ENCODE assay signal across 7 cellular contexts in the genomic region with DNA sequence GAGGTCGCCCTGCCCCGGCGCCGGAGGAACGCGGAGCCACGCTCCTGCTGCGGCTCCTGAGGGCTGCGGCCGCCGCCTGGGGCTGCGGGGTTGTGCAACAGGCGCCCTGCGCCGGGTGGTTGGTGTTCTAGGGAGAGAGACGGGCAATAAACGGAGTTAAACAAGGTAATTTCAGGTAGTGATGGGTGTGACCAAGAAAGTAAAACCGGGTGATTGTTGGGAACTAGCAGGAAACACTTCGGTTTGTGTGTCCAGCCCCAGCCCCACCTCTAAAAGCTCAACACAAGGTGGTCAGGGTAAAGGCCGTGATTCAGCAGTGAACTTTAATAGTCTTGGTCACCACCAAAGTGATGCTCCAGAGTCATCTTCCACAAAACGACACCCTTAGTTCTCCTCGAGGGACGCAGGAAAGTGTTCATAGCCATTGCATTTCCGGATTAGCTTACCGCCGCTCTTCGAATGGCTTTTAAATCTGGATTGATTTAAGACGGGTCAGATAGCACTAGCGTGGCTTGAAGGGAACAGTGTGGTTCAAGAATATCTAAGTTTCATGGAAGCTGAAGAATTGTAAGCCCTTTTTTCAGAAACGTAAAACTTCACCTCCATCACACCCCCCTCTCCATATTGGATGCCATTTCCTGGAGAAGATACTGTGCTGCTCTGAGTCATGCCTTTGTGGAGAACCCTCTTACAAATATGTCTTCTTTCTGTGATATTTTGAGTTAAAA. TPM values are rescaled to one million over a fixed set of nuclear protein-coding genes. Genes with fewer than 3 reads are reported as not detected.
DNase-seq lines count a peak whose midpoint lies in the region; ATAC-seq and TF ChIP-seq lines count a peak whose summit lies in the region.

No MANE protein-coding gene starts in this region.

- peak overlapping the region; percentile 98 for H3K9ac ChIP-seq in SK-N-SH

- peak overlapping the region; percentile 100 for H3K27ac Mint-ChIP-seq in dendritic cell treated with granulocyte-macrophage colony-stimulating factor and Interleukin-4, amounts not matched to agents 40 ng/mL and 50 ng/mL, for 4 days

- CTCF ChIA-PET in SK-N-SH (lab: Yijun Ruan, JAX), result interaction anchor here (0.6 to 5.7 kb wide), 36 partner anchors 8 to 568 kb away, joined by 3 to 45 read pairs (median 4); partner anchors contain the start of genes ATP1B3 and GRK7

- H3K4me1 ChIP-seq in SK-N-SH (ENCODE audit: control insufficient read depth in 1 of 2, insufficient read depth in 2 of 2, low read depth in 1 of 2, low read length in 1 of 2) (peaks cover 13 to 15% of the 10 kb centered on the region in 2 experiments; a peak in 3 of 4 replicates), lung (ENCODE audit: control insufficient read depth in 2 of 2, insufficient read depth in 2 of 2, low read length in 2 of 2) (peaks cover 4 to 12% of the 10 kb centered on the region in 2 donors), thymus (ENCODE audit: control insufficient read depth, insufficient read depth, low read length) (peaks cover 9% of the 10 kb centered on the region)

- in situ Hi-C loops in G401 (cut with HindIII; ENCODE audit: low sequenced_read_pairs), result no loop called here
- in situ Hi-C loops in KBM-7 (cut with MboI; ENCODE audit: low pct_unique_long_range_greater_than_20kb, low sequenced_read_pairs), result no loop called here

- no peaks in the 10 kb centered on the region for H3F3A ChIP-seq in SK-N-SH (replicated peaks; ENCODE audit: insufficient read depth)

- POLR2A ChIA-PET in SK-N-SH (lab: Yijun Ruan, JAX), result interaction anchor here (0.6 to 1.7 kb wide), 4 partner anchors 12 to 138 kb away, joined by 3 to 9 read pairs (median 3); partner anchors contain the start of gene ATP1B3

- peak overlapping the region; percentile 99 for H3K4me3 Mint-ChIP-seq in dendritic cell treated with granulocyte-macrophage colony-stimulating factor and Interleukin-4, amounts not matched to agents 40 ng/mL and 50 ng/mL, for 4 days

- H4K20me1 ChIP-seq in SK-N-SH (ENCODE audit: insufficient read depth), result peaks cover 23% of the 10 kb centered on the region

- H3K4me1 Mint-ChIP-seq in dendritic cell treated with granulocyte-macrophage colony-stimulating factor and Interleukin-4, amounts not matched to agents 40 ng/mL and 50 ng/mL, for 4 days (ENCODE audit: low read depth), result peaks cover 46% of the 10 kb centered on the region

- peak; percentile 38 for DNase-seq in G401 (ENCODE audit: low spot score)
- peak; percentile 40 for DNase-seq in KBM-7
- DNase-seq in SK-N-SH, result peak; percentile 39
- no peak for DNase-seq in lung (ENCODE audit: low spot score)

- no peak for TF ChIP-seq RAD21 in SK-N-SH (IDR thresholded peaks at IDR 0.05; ENCODE audit: low read length)

- H3K36me3 ChIP-seq in SK-N-SH (replicated peaks in 1 of 2; ENCODE audit: control insufficient read depth in 1 of 2, insufficient read depth in 2 of 2, low read length in 1 of 2), result peaks cover 15 to 22% of the 10 kb centered on the region in 2 experiments
- H3K36me3 ChIP-seq in lung (ENCODE audit: control insufficient read depth in 2 of 2, insufficient read depth in 2 of 2, low read length in 2 of 2), result peaks cover 0 to 3% of the 10 kb centered on the region in 2 donors
- H3K36me3 ChIP-seq in thymus (ENCODE audit: control insufficient read depth, insufficient read depth), result no peaks in the 10 kb centered on the region

- H3K27ac ChIP-seq in SK-N-SH (ENCODE audit: low read depth in 2 of 2, low read length in 1 of 2), result peak overlapping the region; percentile 83 to 92
- peak overlapping the region; percentile 94 to 98 for H3K27ac ChIP-seq in lung (ENCODE audit: low read depth in 1 of 2, low read length in 1 of 2)
- peak overlapping the region; percentile 92 for H3K27ac ChIP-seq in thymus (ENCODE audit: low read depth)

- H3K9me2 ChIP-seq in SK-N-SH, result no peaks in the 10 kb centered on the region

- H3K4me3 ChIP-seq in SK-N-SH (ENCODE audit: low read depth in 2 of 2, low read length in 1 of 2) (peak overlapping the region; percentile 96 to 97), lung (peak overlapping the region; percentile 96), thymus (ENCODE audit: low read length) (peak overlapping the region; percentile 60)

- H3K4me2 ChIP-seq in SK-N-SH, result peak overlapping the region; percentile 73

- peaks cover 57% of the 10 kb centered on the region for H3K79me2 ChIP-seq in SK-N-SH (ENCODE audit: insufficient read depth)

- H3K27me3 ChIP-seq in SK-N-SH (ENCODE audit: insufficient read depth) (no peaks in the 10 kb centered on the region), lung (ENCODE audit: control insufficient read depth, insufficient read depth) (no peaks in the 10 kb centered on the region), thymus (ENCODE audit: control insufficient read depth, insufficient read depth) (no peaks in the 10 kb centered on the region)

- H3K36me3 Mint-ChIP-seq in dendritic cell treated with granulocyte-macrophage colony-stimulating factor and Interleukin-4, amounts not matched to agents 40 ng/mL and 50 ng/mL, for 4 days (ENCODE audit: low read depth), result peaks cover 25% of the 10 kb centered on the region

- H3K27me3 Mint-ChIP-seq in dendritic cell treated with granulocyte-macrophage colony-stimulating factor and Interleukin-4, amounts not matched to agents 40 ng/mL and 50 ng/mL, for 4 days, result no peaks in the 10 kb centered on the region

- 1% methylated on average over 30 of the region's 30 CpGs for WGBS in SK-N-SH (ENCODE audit: low lambda C conversion rate)
- WGBS in lung, 2 donors, result 0% methylated on average over 30 of the region's 30 CpGs
- WGBS in thymus, result under 1% methylated on average over 30 of the region's 30 CpGs

- no peaks in the 10 kb centered on the region for H3K9me3 ChIP-seq in SK-N-SH
- no peaks in the 10 kb centered on the region for H3K9me3 ChIP-seq in lung (ENCODE audit: control insufficient read depth in 2 of 2, insufficient read depth in 1 of 2, low read length in 1 of 2)
- no peaks in the 10 kb centered on the region for H3K9me3 ChIP-seq in thymus (ENCODE audit: control insufficient read depth)

- TF ChIP-seq CTCF in SK-N-SH (IDR thresholded peaks at IDR 0.05) (no peak), lung (IDR thresholded peaks at IDR 0.05; ENCODE audit: control extremely low read depth, extremely low read depth) (no peak)

- intact Hi-C loops in dendritic cell treated with granulocyte-macrophage colony-stimulating factor and Interleukin-4, amounts not matched to agents 40 ng/mL and 50 ng/mL, for 4 days (cut with micrococcal nuclease), result loop anchor here (1.0 to 10.0 kb wide), 7 partner anchors 46 to 234 kb away; partner anchors contain the start of gene ATP1B3

- H2AFZ ChIP-seq in SK-N-SH (ENCODE audit: low read depth), result peak overlapping the region; percentile 62

- ATAC-seq in GM21528 (IDR thresholded peaks at IDR 0.05; ENCODE audit: low FRiP score, unreplicated experiment), result peak; percentile 27
- ATAC-seq in lung (ENCODE audit: insufficient read depth, low FRiP score), result peak; percentile 43

- TF ChIP-seq EP300 in SK-N-SH (IDR thresholded peaks at IDR 0.05; ENCODE audit: borderline replicate concordance in 1 of 2, low read depth in 1 of 2, low read length in 1 of 2), result no peak

- H3K9me3 Mint-ChIP-seq in dendritic cell treated with granulocyte-macrophage colony-stimulating factor and Interleukin-4, amounts not matched to agents 40 ng/mL and 50 ng/mL, for 4 days, result no peaks in the 10 kb centered on the region

TF ChIP-seq in SK-N-SH, 30 proteins besides CTCF, POLR2A, EP300 and RAD21:
- TF ChIP-seq TAF1 (IDR thresholded peaks at IDR 0.05; ENCODE audit: borderline replicate concordance, low read depth, low read length) (peak; percentile 55; the same call in 1 of the 2 replicates), YY1 (IDR thresholded peaks at IDR 0.05; ENCODE audit: low read depth) (peak; percentile 77; the same call in 1 of the 2 replicates), FOSL2 (IDR thresholded peaks at IDR 0.05; ENCODE audit: borderline replicate concordance, low read depth) (peak; percentile 40; the same call in 1 of the 2 replicates), MXI1 (IDR thresholded peaks at IDR 0.05; ENCODE audit: low read depth, low read length) (peak; percentile 44; the same call in 1 of the 2 replicates), NRF1 (IDR thresholded peaks at IDR 0.05; ENCODE audit: low read depth, low read length) (no peak), JUND (IDR thresholded peaks at IDR 0.05) (peak; percentile 37), ELF1 (IDR thresholded peaks at IDR 0.05) (peak; percentile 42; the same call in 1 of the 2 replicates)
- TF ChIP-seq, protein P1, sequence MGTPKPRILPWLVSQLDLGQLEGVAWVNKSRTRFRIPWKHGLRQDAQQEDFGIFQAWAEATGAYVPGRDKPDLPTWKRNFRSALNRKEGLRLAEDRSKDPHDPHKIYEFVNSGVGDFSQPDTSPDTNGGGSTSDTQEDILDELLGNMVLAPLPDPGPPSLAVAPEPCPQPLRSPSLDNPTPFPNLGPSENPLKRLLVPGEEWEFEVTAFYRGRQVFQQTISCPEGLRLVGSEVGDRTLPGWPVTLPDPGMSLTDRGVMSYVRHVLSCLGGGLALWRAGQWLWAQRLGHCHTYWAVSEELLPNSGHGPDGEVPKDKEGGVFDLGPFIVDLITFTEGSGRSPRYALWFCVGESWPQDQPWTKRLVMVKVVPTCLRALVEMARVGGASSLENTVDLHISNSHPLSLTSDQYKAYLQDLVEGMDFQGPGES (IDR thresholded peaks at IDR 0.05; ENCODE audit: low read depth, low read length), result no peak

RNA-seq across cellular contexts. Expression of gene RNF7, which starts 0.7 kb away (rescaled TPM):
- 108 and 124 TPM in 2 replicates for total RNA-seq in G401 (2014; rRNA removed; shearing (Covaris generic))
- polyA plus RNA-seq in SK-N-SH (2012; rRNA removed) (77.1 and 119 TPM in 2 replicates), lung (100 to 1,000 TPM in 1 of 2 donors, 10 to 100 TPM in 1; 87.4 to 180 TPM), thymus (157 TPM)
- polyA plus RNA-seq in SK-N-SH (2012; cell fraction: cytosol; rRNA removed), result 128 and 145 TPM in 2 replicates
- polyA plus RNA-seq in SK-N-SH (2012; cell fraction: nucleus; rRNA removed), result 21.7 and 28.3 TPM in 2 replicates
- total RNA-seq in lung, result 10 to 100 TPM; 41.0 to 85.0 TPM

RNA-seq across cellular contexts. Expression of gene GRK7, which starts 24.4 kb away (rescaled TPM):
- not detected in 2 replicates for total RNA-seq in G401 (2014; rRNA removed; shearing (Covaris generic))
- polyA plus RNA-seq in SK-N-SH (2012; rRNA removed) (0.03 TPM in 1 of 2 replicates, not detected in the other), lung (under 1 TPM in 1 of 2 donors, not detected in 1; 0.06 TPM), thymus (0.14 TPM)
- polyA plus RNA-seq in SK-N-SH (2012; cell fraction: cytosol; rRNA removed), result not detected in 2 replicates
- polyA plus RNA-seq in SK-N-SH (2012; cell fraction: nucleus; rRNA removed), result 0.05 and 0.06 TPM in 2 replicates
- total RNA-seq in lung, result under 1 TPM; 0.06 to 0.12 TPM
